ENCODE assay signal across 1 cellular context in the genomic region with DNA sequence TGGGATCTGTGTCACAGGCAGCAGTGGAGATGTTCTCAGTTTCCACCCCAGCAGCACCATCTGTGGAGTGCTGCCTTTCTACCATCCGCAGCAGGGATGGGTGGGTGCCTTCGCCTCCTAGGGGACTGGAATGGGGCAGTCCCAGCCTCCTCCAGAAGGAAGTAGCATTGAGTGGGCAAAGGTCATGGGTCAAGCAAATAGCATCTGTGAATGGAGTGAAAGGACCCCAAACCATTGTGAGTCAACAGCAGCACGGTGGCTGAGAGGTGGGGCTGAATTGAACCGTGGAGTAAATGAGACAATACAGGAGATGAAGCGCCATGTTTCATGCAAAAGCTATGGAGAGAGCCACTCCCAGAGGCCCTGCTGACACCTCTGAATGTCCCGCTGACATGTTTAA.
TF ChIP-seq lines count a peak whose summit lies in the region.

No MANE protein-coding gene starts in this region.

TF ChIP-seq in IMR-90, 13 proteins besides CTCF, POLR2A, EP300 and RAD21:
- TF ChIP-seq MAZ (IDR thresholded peaks at IDR 0.05; ENCODE audit: borderline replicate concordance, low read depth, low read length): no peak
- no peak for TF ChIP-seq BHLHE40 (IDR thresholded peaks at IDR 0.05; ENCODE audit: low read depth, low read length)
- no peak for TF ChIP-seq SMC3 (IDR thresholded peaks at IDR 0.05; ENCODE audit: low read depth, low read length)
- TF ChIP-seq MAFK (IDR thresholded peaks at IDR 0.05; ENCODE audit: low read depth, low read length): no peak
- no peak for TF ChIP-seq RFX5 (IDR thresholded peaks at IDR 0.05; ENCODE audit: low read depth, low read length)
- no peak for TF ChIP-seq NFE2L2 (IDR thresholded peaks at IDR 0.05; ENCODE audit: low read depth, low read length)
- TF ChIP-seq CHD1 (IDR thresholded peaks at IDR 0.05; ENCODE audit: low read depth, low read length): no peak
- no peak for TF ChIP-seq MXI1 (IDR thresholded peaks at IDR 0.05; ENCODE audit: borderline replicate concordance, low read depth, low read length)
- TF ChIP-seq, protein P1, sequence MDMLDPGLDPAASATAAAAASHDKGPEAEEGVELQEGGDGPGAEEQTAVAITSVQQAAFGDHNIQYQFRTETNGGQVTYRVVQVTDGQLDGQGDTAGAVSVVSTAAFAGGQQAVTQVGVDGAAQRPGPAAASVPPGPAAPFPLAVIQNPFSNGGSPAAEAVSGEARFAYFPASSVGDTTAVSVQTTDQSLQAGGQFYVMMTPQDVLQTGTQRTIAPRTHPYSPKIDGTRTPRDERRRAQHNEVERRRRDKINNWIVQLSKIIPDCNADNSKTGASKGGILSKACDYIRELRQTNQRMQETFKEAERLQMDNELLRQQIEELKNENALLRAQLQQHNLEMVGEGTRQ (IDR thresholded peaks at IDR 0.05; ENCODE audit: low read depth, low read length): no peak
- TF ChIP-seq, protein P2, sequence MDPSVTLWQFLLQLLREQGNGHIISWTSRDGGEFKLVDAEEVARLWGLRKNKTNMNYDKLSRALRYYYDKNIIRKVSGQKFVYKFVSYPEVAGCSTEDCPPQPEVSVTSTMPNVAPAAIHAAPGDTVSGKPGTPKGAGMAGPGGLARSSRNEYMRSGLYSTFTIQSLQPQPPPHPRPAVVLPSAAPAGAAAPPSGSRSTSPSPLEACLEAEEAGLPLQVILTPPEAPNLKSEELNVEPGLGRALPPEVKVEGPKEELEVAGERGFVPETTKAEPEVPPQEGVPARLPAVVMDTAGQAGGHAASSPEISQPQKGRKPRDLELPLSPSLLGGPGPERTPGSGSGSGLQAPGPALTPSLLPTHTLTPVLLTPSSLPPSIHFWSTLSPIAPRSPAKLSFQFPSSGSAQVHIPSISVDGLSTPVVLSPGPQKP (IDR thresholded peaks at IDR 0.05; ENCODE audit: borderline replicate concordance, low read depth, low read length): no peak
- TF ChIP-seq CEBPB (IDR thresholded peaks at IDR 0.05; ENCODE audit: low read depth, low read length): no peak
- TF ChIP-seq RCOR1 (IDR thresholded peaks at IDR 0.05; ENCODE audit: insufficient replicate concordance, low read length): no peak
- TF ChIP-seq FOS (IDR thresholded peaks at IDR 0.05; ENCODE audit: low read depth, low read length): no peak
